In genomic region chr16:19636436-19637267, GRCh38 we compare ENCODE assay signal across 1 cellular context.
TF ChIP-seq lines count a peak whose summit lies in the region.

No MANE protein-coding gene starts in this region.

TF ChIP-seq in GM12878, 131 proteins besides CTCF, POLR2A, EP300 and RAD21:
- TF ChIP-seq ZBTB40 (IDR thresholded peaks at IDR 0.05; ENCODE audit: borderline replicate concordance) = peak; percentile 44; the same call in 1 of the 2 replicates
- no peak for TF ChIP-seq GATAD2B (conservative IDR thresholded peaks at IDR 0.05; ENCODE audit: low read depth)
- no peak for TF ChIP-seq SKIL (IDR thresholded peaks at IDR 0.05; ENCODE audit: low read depth, poor library complexity, severe bottlenecking)
